Comparison of ENCODE assay signal across 14 cellular contexts in the genomic region with DNA sequence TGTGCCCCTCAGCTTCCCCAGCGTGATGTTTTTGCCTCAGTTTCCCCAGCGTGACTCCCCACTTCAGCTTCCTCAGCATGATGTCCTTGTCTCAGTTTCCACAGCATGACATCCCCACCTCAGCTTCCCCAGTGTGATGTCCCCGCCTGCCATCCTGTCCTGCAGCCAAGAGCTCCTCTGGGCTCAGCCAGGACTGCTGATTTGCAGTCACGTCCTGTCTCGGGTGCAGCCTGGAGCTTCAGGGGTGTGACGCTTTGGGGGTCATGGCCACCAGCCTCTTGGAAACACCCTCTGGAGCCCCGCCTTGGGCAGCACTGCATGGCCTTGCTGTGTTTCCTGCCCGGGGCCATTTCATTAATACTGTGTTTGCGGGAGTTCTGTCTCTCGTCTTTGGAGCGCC. TPM values are rescaled to one million over a fixed set of nuclear protein-coding genes. Genes with fewer than 3 reads are reported as not detected.
DNase-seq lines count a peak whose midpoint lies in the region; ATAC-seq and TF ChIP-seq lines count a peak whose summit lies in the region.
"Had no signal": no experiment of that assay in that cellular context is flagged by ENCODE, and none has a peak within 500 bp of the region (broad histone marks: within the 10 kb centered on the region; RNA-seq: fewer than 3 reads in every experiment).

No MANE protein-coding gene starts in this region.

- ATAC-seq in right lobe of liver, result peak; percentile 1 to 16 (median 4)
- no peak for ATAC-seq in GM18502 (IDR thresholded peaks at IDR 0.05; ENCODE audit: poor library complexity, unreplicated experiment)

- TF ChIP-seq POLR2A in right lobe of liver (IDR thresholded peaks at IDR 0.05) (no peak), testis (IDR thresholded peaks at IDR 0.05) (no peak)

- H3K4me1 ChIP-seq in right lobe of liver (peaks cover 2 to 55% (median 25%) of the 10 kb centered on the region in 4 donors), testis (peaks cover 33% of the 10 kb centered on the region)
- H3K4me1 ChIP-seq: SJCRH30 had no signal

- H3K27me3 Mint-ChIP-seq in activated naive CD4-positive, alpha-beta T cell treated with anti-CD3 and anti-CD28 coated beads for 36 hours (ENCODE audit: low read depth), result no peaks in the 10 kb centered on the region
- H3K27me3 Mint-ChIP-seq in activated naive CD8-positive, alpha-beta T cell treated with anti-CD3 and anti-CD28 coated beads for 36 hours, result no peaks in the 10 kb centered on the region

- peaks cover 9% of the 10 kb centered on the region for H3K36me3 Mint-ChIP-seq in activated naive CD4-positive, alpha-beta T cell treated with anti-CD3 and anti-CD28 coated beads for 36 hours (ENCODE audit: low read depth)
- H3K36me3 Mint-ChIP-seq in activated naive CD8-positive, alpha-beta T cell treated with anti-CD3 and anti-CD28 coated beads for 36 hours, result peaks cover 28% of the 10 kb centered on the region

- CTCF ChIA-PET in activated naive CD4-positive, alpha-beta T cell treated with anti-CD3 and anti-CD28 coated beads for 36 hours (lab: Charles Lee), result interaction anchor here (1.1 kb wide), 1 partner anchor 26 kb away, joined by 7 read pairs; no protein-coding TSS in a partner anchor

- peaks cover 26% of the 10 kb centered on the region for H3K4me1 Mint-ChIP-seq in activated naive CD4-positive, alpha-beta T cell treated with anti-CD3 and anti-CD28 coated beads for 36 hours (ENCODE audit: low read depth)
- H3K4me1 Mint-ChIP-seq in activated naive CD8-positive, alpha-beta T cell treated with anti-CD3 and anti-CD28 coated beads for 36 hours, result peaks cover 40% of the 10 kb centered on the region

- intact Hi-C loops in activated naive CD4-positive, alpha-beta T cell treated with anti-CD3 and anti-CD28 coated beads for 36 hours (cut with micrococcal nuclease), result loop anchor here (1.0 to 5.0 kb wide), 4 partner anchors 12 to 170 kb away; a partner anchor contains a TSS
- intact Hi-C loops in right lobe of liver (cut with DNase I), result no loop called here
- intact Hi-C loops in testis (cut with DNase I; ENCODE audit: low total_unique reads), result no loop called here

- TF ChIP-seq CTCF in right lobe of liver (IDR thresholded peaks at IDR 0.05), result no peak
- TF ChIP-seq CTCF in testis (IDR thresholded peaks at IDR 0.05), result no peak

- H3K27ac ChIP-seq in right lobe of liver, result peak overlapping the region; percentile 30 to 96 (median 68)
- H3K27ac ChIP-seq in testis, result peak overlapping the region; percentile 73 to 82
- H3K27ac ChIP-seq: brain microvascular endothelial cell, SJCRH30 had no signal

- peak overlapping the region; percentile 96 for H3K27ac Mint-ChIP-seq in activated naive CD4-positive, alpha-beta T cell treated with anti-CD3 and anti-CD28 coated beads for 36 hours
- peak overlapping the region; percentile 95 for H3K27ac Mint-ChIP-seq in activated naive CD8-positive, alpha-beta T cell treated with anti-CD3 and anti-CD28 coated beads for 36 hours

- H3K36me3 ChIP-seq in right lobe of liver, result peaks cover 0 to 12% (median 5%) of the 10 kb centered on the region in 4 donors
- H3K36me3 ChIP-seq in testis (ENCODE audit: low read depth, missing control alignments), result no peaks in the 10 kb centered on the region
- H3K36me3 ChIP-seq: SJCRH30 had no signal

- H3K9me3 ChIP-seq in right lobe of liver (no peaks in the 10 kb centered on the region), testis (no peaks in the 10 kb centered on the region)
- H3K9me3 ChIP-seq: SJCRH30 had no signal

- no peaks in the 10 kb centered on the region for H3K27me3 ChIP-seq in right lobe of liver
- no peaks in the 10 kb centered on the region for H3K27me3 ChIP-seq in testis
- H3K27me3 ChIP-seq: brain microvascular endothelial cell, SJCRH30 had no signal

- WGBS in right lobe of liver (ENCODE audit: insufficient coverage, low coverage, low lambda C conversion rate, missing lambda C conversion rate), result 34% methylated on average over 6 of the region's 11 CpGs
- 37 to 46% methylated on average over 10 to 11 of the region's 11 CpGs for WGBS in testis, 2 donors

- H3K4me3 ChIP-seq in right lobe of liver (no peak overlapping the region), testis (no peak overlapping the region)
- H3K4me3 ChIP-seq: SJCRH30 had no signal

- H3K9me3 Mint-ChIP-seq in activated naive CD4-positive, alpha-beta T cell treated with anti-CD3 and anti-CD28 coated beads for 36 hours, result no peaks in the 10 kb centered on the region
- no peaks in the 10 kb centered on the region for H3K9me3 Mint-ChIP-seq in activated naive CD8-positive, alpha-beta T cell treated with anti-CD3 and anti-CD28 coated beads for 36 hours

- H3K4me3 Mint-ChIP-seq in activated naive CD4-positive, alpha-beta T cell treated with anti-CD3 and anti-CD28 coated beads for 36 hours, result peak overlapping the region; percentile 53
- peak overlapping the region; percentile 77 for H3K4me3 Mint-ChIP-seq in activated naive CD8-positive, alpha-beta T cell treated with anti-CD3 and anti-CD28 coated beads for 36 hours

- peak; percentile 17 for DNase-seq in activated naive CD4-positive, alpha-beta T cell treated with anti-CD3 and anti-CD28 coated beads for 36 hours
- no peak for DNase-seq in activated naive CD4-positive, alpha-beta T cell treated with Interleukin-2 at 50 U/mL for 16 hours
- DNase-seq in activated naive CD8-positive, alpha-beta T cell treated with anti-CD3 and anti-CD28 coated beads for 36 hours, result no peak
- DNase-seq in right lobe of liver (peak in 2 of 3 donors; percentile 69 to 81), testis (peak; percentile 67), pons (ENCODE audit: low spot score) (no peak)
- DNase-seq in activated effector memory CD4-positive, alpha-beta T cell treated with Interleukin-2 at 50 U/mL for 16 hours, result no peak
- DNase-seq: brain microvascular endothelial cell, DMS79, Karpas-422, NCI-H1930, occipital lobe, SJCRH30 had no signal

RNA-seq across cellular contexts. Expression of a gene that starts 16.5 kb away (rescaled TPM):
- total RNA-seq in activated naive CD4-positive, alpha-beta T cell treated with anti-CD3 and anti-CD28 coated beads for 36 hours, result 10 to 100 TPM; 20.0 to 20.7 TPM
- 10 to 100 TPM; 26.5 to 29.1 TPM for total RNA-seq in activated naive CD8-positive, alpha-beta T cell treated with anti-CD3 and anti-CD28 coated beads for 36 hours
- total RNA-seq in right lobe of liver (10 to 100 TPM; 17.8 to 36.3 (median 23.0) TPM), testis (10 to 100 TPM; 33.6 to 48.6 TPM)
- 34.3 TPM for polyA plus RNA-seq in testis (ENCODE audit: insufficient read depth, low read depth, low replicate concordance)

RNA-seq across cellular contexts. Expression of a gene that starts 52.2 kb away (rescaled TPM):
- total RNA-seq in activated naive CD4-positive, alpha-beta T cell treated with anti-CD3 and anti-CD28 coated beads for 36 hours, result 10 to 100 TPM; 46.3 to 48.8 TPM
- total RNA-seq in activated naive CD8-positive, alpha-beta T cell treated with anti-CD3 and anti-CD28 coated beads for 36 hours, result 10 to 100 TPM; 63.7 to 64.3 TPM
- total RNA-seq in right lobe of liver, result 10 to 100 TPM; 42.5 to 67.3 (median 49.5) TPM
- total RNA-seq in testis, result 10 to 100 TPM; 89.7 to 91.1 TPM
- 34.7 TPM for polyA plus RNA-seq in testis (ENCODE audit: insufficient read depth, low read depth, low replicate concordance)

RNA-seq across cellular contexts. Expression of a gene that starts 57.2 kb away (rescaled TPM):
- 10 to 100 TPM in 1 of 2 experiments, 1 to 10 TPM in 1; 8.2 to 11.7 TPM for total RNA-seq in activated naive CD4-positive, alpha-beta T cell treated with anti-CD3 and anti-CD28 coated beads for 36 hours
- 10 to 100 TPM; 12.1 to 16.1 TPM for total RNA-seq in activated naive CD8-positive, alpha-beta T cell treated with anti-CD3 and anti-CD28 coated beads for 36 hours
- 10 to 100 TPM in 1 of 6 experiments, 1 to 10 TPM in 5; 4.7 to 10.7 (median 7.6) TPM for total RNA-seq in right lobe of liver
- total RNA-seq in testis, result 10 to 100 TPM; 40.4 to 40.6 TPM
- polyA plus RNA-seq in testis (ENCODE audit: insufficient read depth, low read depth, low replicate concordance), result 18.6 TPM

RNA-seq across cellular contexts. Expression of a gene that starts 57.5 kb away (rescaled TPM):
- total RNA-seq in activated naive CD4-positive, alpha-beta T cell treated with anti-CD3 and anti-CD28 coated beads for 36 hours, result under 1 TPM in 1 of 2 experiments, not detected in 1; 0.07 TPM
- total RNA-seq in activated naive CD8-positive, alpha-beta T cell treated with anti-CD3 and anti-CD28 coated beads for 36 hours, result under 1 TPM; 0.10 to 0.62 TPM
- total RNA-seq in right lobe of liver (under 1 TPM in 5 of 6 experiments, not detected in 1; 0.12 to 0.92 (median 0.42) TPM), testis (10 to 100 TPM; 61.6 to 70.0 TPM)
- polyA plus RNA-seq in testis (ENCODE audit: insufficient read depth, low read depth, low replicate concordance), result 238 TPM

Comparison
In these comparisons a context has a peak if more than half of its experiments do, and no peak if none do; other contexts are left out.
1. DNase-seq: peak in activated naive CD4-positive, alpha-beta T cell treated with anti-CD3 and anti-CD28 coated beads for 36 hours (single experiment), right lobe of liver (2 of 3) and testis (single experiment); none in activated naive CD4-positive, alpha-beta T cell treated with Interleukin-2 at 50 U/mL for 16 hours (single experiment), activated naive CD8-positive, alpha-beta T cell treated with anti-CD3 and anti-CD28 coated beads for 36 hours (single experiment), activated effector memory CD4-positive, alpha-beta T cell treated with Interleukin-2 at 50 U/mL for 16 hours (single experiment) and pons (single experiment).